ENCODE assay signal across 15 cellular contexts in the genomic region with DNA sequence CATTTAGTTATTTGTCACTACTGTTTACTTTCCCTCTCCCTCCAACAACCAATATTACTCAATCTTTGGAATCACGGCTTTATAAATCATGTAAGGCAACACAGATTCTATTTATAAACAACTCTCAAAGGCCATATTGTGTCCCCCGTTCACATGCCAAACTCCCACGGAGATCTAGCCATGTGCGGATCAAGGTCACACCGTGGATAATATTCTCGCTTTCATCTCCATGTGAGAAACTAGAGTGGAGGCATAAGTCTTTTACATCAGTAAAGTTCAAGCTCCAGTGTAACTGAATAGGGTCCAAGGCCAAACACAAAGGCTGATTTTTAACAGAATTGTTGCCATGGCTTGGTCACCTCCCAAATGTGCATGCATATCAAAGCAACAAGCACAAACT.
"Had no signal": no experiment of that assay in that cellular context is flagged by ENCODE, and none has a peak within 500 bp of the region (broad histone marks: within the 10 kb centered on the region; RNA-seq: fewer than 3 reads in every experiment).

No MANE protein-coding gene starts in this region.

- FAIRE-seq: endometrium had no signal

- H3K4me3 Mint-ChIP-seq: activated naive CD4-positive, alpha-beta T cell treated with anti-CD3 and anti-CD28 coated beads, Interleukin-2, amount 50 U/mL, for 24 hours; memory B cell; natural killer cell treated with Interleukin-12 subunit alpha and Interleukin-12 subunit beta and Interleukin-15 and Interleukin-18, amount 100 ng/mL, for 72 hours had no signal

- H3K27ac Mint-ChIP-seq: activated naive CD4-positive, alpha-beta T cell treated with anti-CD3 and anti-CD28 coated beads, Interleukin-2, amount 50 U/mL, for 24 hours; memory B cell; natural killer cell treated with Interleukin-12 subunit alpha and Interleukin-12 subunit beta and Interleukin-15 and Interleukin-18, amount 100 ng/mL, for 72 hours had no signal

- H3K4me1 Mint-ChIP-seq: activated naive CD4-positive, alpha-beta T cell treated with anti-CD3 and anti-CD28 coated beads, Interleukin-2, amount 50 U/mL, for 24 hours; memory B cell had no signal

- H3K9me3 ChIP-seq: suprapubic skin had no signal

- H3K4me3 ChIP-seq: suprapubic skin had no signal

- H3K36me3 ChIP-seq: brain microvascular endothelial cell, suprapubic skin had no signal

- H3K9me3 Mint-ChIP-seq: activated naive CD4-positive, alpha-beta T cell treated with anti-CD3 and anti-CD28 coated beads, Interleukin-2, amount 50 U/mL, for 24 hours; memory B cell had no signal

- H3K4me1 ChIP-seq: suprapubic skin had no signal

- H3K36me3 Mint-ChIP-seq: activated naive CD4-positive, alpha-beta T cell treated with anti-CD3 and anti-CD28 coated beads, Interleukin-2, amount 50 U/mL, for 24 hours; memory B cell had no signal

- ATAC-seq: activated CD4-positive, CD25-positive, alpha-beta regulatory T cell treated with anti-CD3 and anti-CD28 coated beads, Interleukin-2, amount 50 U/mL, for 24 hours; esophagus mucosa; left cardiac atrium; natural killer cell treated with Interleukin-12 subunit alpha and Interleukin-12 subunit beta and Interleukin-15 and Interleukin-18, amount 100 ng/mL, for 72 hours; stimulated activated naive CD8-positive, alpha-beta T cell treated with anti-CD3 and anti-CD28 coated beads, Interleukin-15, Interleukin-2, amounts not matched to agents 100 U/mL and 50 U/mL, for 24 hours had no signal

- DNase-seq: activated effector memory CD4-positive, alpha-beta T cell treated with Interleukin-2 at 50 U/mL for 16 hours; activated T-cell treated with anti-CD3 and anti-CD28 coated beads, Interleukin-2, amount 50 U/mL, for 1 hour; amniotic stem cell; brain microvascular endothelial cell; left cardiac atrium; stimulated activated CD4-positive, alpha-beta T cell treated with anti-CD3 and anti-CD28 coated beads, Interleukin-4, amount 100 ng/mL, for 1 hour; stimulated activated CD8-positive, alpha-beta memory T cell treated with anti-CD3 and anti-CD28 coated beads, Interleukin-4, amount 100 ng/mL, for 48 hours; stimulated activated naive CD8-positive, alpha-beta T cell treated with anti-CD3 and anti-CD28 coated beads, Interleukin-15, Interleukin-2, amounts not matched to agents 100 U/mL and 50 U/mL, for 24 hours had no signal

- H3K27me3 ChIP-seq: brain microvascular endothelial cell, suprapubic skin had no signal

- H3K27ac ChIP-seq: brain microvascular endothelial cell, suprapubic skin had no signal

- H3K27me3 Mint-ChIP-seq: activated naive CD4-positive, alpha-beta T cell treated with anti-CD3 and anti-CD28 coated beads, Interleukin-2, amount 50 U/mL, for 24 hours; memory B cell; natural killer cell treated with Interleukin-12 subunit alpha and Interleukin-12 subunit beta and Interleukin-15 and Interleukin-18, amount 100 ng/mL, for 72 hours had no signal
